1 cellular context compared by ENCODE assay signal in the genomic region with DNA sequence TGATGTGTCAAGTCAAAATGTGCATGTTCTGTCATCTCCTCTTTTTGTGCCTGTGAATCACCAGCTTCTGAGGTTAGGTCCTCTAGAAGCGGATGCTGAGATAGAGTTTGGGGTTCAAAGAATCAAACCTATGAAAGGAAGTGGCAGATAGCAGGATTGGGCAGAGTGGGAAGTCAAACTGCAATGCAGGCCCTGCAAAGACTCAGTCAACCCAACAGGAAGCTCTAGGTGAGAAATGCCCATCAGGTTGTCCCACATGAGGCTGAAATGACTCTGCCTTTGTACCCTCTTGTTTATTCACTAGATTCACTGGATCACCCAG.
TF ChIP-seq lines count a peak whose summit lies in the region.

No MANE protein-coding gene starts in this region.

TF ChIP-seq in HepG2, 621 proteins besides CTCF, POLR2A, EP300 and RAD21:
- TF ChIP-seq, protein P1, sequence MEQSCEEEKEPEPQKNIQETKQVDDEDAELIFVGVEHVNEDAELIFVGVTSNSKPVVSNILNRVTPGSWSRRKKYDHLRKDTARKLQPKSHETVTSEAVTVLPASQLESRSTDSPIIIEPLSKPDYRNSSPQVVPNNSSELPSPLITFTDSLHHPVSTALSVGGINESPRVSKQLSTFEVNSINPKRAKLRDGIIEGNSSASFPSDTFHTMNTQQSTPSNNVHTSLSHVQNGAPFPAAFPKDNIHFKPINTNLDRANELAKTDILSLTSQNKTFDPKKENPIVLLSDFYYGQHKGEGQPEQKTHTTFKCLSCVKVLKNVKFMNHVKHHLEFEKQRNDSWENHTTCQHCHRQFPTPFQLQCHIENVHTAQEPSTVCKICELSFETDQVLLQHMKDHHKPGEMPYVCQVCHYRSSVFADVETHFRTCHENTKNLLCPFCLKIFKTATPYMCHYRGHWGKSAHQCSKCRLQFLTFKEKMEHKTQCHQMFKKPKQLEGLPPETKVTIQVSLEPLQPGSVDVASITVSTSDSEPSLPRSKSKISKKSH (CRISPR knock-in tag; IDR thresholded peaks at IDR 0.05; ENCODE audit: borderline replicate concordance), result no peak
- TF ChIP-seq ZNF766 (CRISPR knock-in tag; IDR thresholded peaks at IDR 0.05; ENCODE audit: borderline replicate concordance), result no peak
- TF ChIP-seq SOX13 (IDR thresholded peaks at IDR 0.05), result no peak
- TF ChIP-seq SOX13 (CRISPR knock-in tag; conservative IDR thresholded peaks at IDR 0.05 in 1 of 2, IDR thresholded peaks at IDR 0.05 in 1 of 2), result no peak
- TF ChIP-seq ZNF788 (CRISPR knock-in tag; IDR thresholded peaks at IDR 0.05; ENCODE audit: borderline replicate concordance), result no peak
- no peak for TF ChIP-seq ZNF232 (CRISPR knock-in tag; IDR thresholded peaks at IDR 0.05; ENCODE audit: borderline replicate concordance)
